Comparison of ENCODE assay signal across 22 cellular contexts in the genomic region with DNA sequence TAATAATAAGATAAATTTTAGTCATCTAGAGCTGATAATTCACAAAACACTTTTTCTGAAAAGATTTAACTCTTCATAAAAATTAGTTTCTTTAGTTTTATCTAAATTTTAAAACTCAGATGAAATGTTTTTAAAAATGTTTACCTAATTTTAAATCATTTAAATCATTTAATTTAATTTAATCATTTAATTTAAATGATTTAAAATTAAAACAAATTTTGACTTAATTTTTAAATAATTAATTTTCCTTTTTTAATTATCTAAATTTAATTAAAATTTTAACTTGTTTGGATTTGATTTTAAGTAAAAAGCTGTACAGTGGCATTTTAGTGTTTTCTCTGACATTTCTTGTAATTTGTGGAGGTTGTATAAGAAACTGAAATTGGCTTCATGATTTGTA.
DNase-seq lines count a peak whose midpoint lies in the region; ATAC-seq, FAIRE-seq and TF ChIP-seq lines count a peak whose summit lies in the region.
"Had no signal": no experiment of that assay in that cellular context is flagged by ENCODE, and none has a peak within 500 bp of the region (broad histone marks: within the 10 kb centered on the region; RNA-seq: fewer than 3 reads in every experiment).

No MANE protein-coding gene starts in this region.

- no peaks in the 10 kb centered on the region for H3K4me1 Mint-ChIP-seq in activated CD8-positive, alpha-beta T cell treated with anti-CD3 and anti-CD28 coated beads, Interleukin-2, amount 10 ng/mL, durations not matched to agents 7 days and 5 days (ENCODE audit: low read depth)
- H3K4me1 Mint-ChIP-seq: B cell; CD4-positive, CD25-positive, alpha-beta regulatory T cell; H9 had no signal

- no peak overlapping the region for H3K27ac Mint-ChIP-seq in activated CD8-positive, alpha-beta T cell treated with anti-CD3 and anti-CD28 coated beads, Interleukin-2, amount 10 ng/mL, durations not matched to agents 7 days and 5 days
- H3K27ac Mint-ChIP-seq: B cell; CD4-positive, CD25-positive, alpha-beta regulatory T cell; CD8-positive, alpha-beta T cell; H9 had no signal

- no peak for ATAC-seq in GM18520 (IDR thresholded peaks at IDR 0.05; ENCODE audit: unreplicated experiment)
- no peak for ATAC-seq in activated CD8-positive, alpha-beta T cell treated with anti-CD3 and anti-CD28 coated beads, Interleukin-2, amount 10 ng/mL, durations not matched to agents 7 days and 5 days
- ATAC-seq: CD8-positive, alpha-beta T cell; HCT116 had no signal

- no peaks in the 10 kb centered on the region for H3K9me3 ChIP-seq in kidney (ENCODE audit: control insufficient read depth in 1 of 2, low read length in 2 of 2)
- H3K9me3 ChIP-seq: BLaER1, Caco-2 had no signal

- TF ChIP-seq CTCF in kidney (IDR thresholded peaks at IDR 0.05; ENCODE audit: borderline replicate concordance, extremely low read depth, insufficient read depth): no peak

- no peaks in the 10 kb centered on the region for H3K36me3 Mint-ChIP-seq in activated CD8-positive, alpha-beta T cell treated with anti-CD3 and anti-CD28 coated beads, Interleukin-2, amount 10 ng/mL, durations not matched to agents 7 days and 5 days (ENCODE audit: low read depth)
- H3K36me3 Mint-ChIP-seq: CD4-positive, CD25-positive, alpha-beta regulatory T cell; CD8-positive, alpha-beta T cell had no signal

- H3K4me3 Mint-ChIP-seq in activated CD8-positive, alpha-beta T cell treated with anti-CD3 and anti-CD28 coated beads, Interleukin-2, amount 10 ng/mL, durations not matched to agents 7 days and 5 days: no peak overlapping the region
- H3K4me3 Mint-ChIP-seq: B cell; CD4-positive, CD25-positive, alpha-beta regulatory T cell; CD8-positive, alpha-beta T cell; H9 had no signal

- H3K9ac ChIP-seq in kidney (ENCODE audit: low read length in 2 of 2): no peak overlapping the region
- H3K9ac ChIP-seq: BLaER1, GM23248 had no signal

- POLR2A ChIA-PET in activated CD8-positive, alpha-beta T cell treated with anti-CD3 and anti-CD28 coated beads, Interleukin-2, amount 10 ng/mL, durations not matched to agents 7 days and 5 days (lab: Charles Lee): no interaction called here

- H3K4me1 ChIP-seq in kidney (ENCODE audit: control insufficient read depth in 1 of 2, insufficient read depth in 1 of 2, low read depth in 1 of 2, low read length in 2 of 2): no peaks in the 10 kb centered on the region
- H3K4me1 ChIP-seq: BLaER1, Caco-2 had no signal

- CTCF ChIA-PET in activated CD8-positive, alpha-beta T cell treated with anti-CD3 and anti-CD28 coated beads, Interleukin-2, amount 10 ng/mL, durations not matched to agents 7 days and 5 days (lab: Charles Lee): no interaction called here

- DNase-seq in RCC 7860 (ENCODE audit: low spot score) (no peak), kidney (no peak), T-helper 9 cell (no peak)
- no peak for DNase-seq in effector CD4-positive, alpha-beta T cell
- no peak for DNase-seq in activated CD8-positive, alpha-beta T cell treated with anti-CD3 and anti-CD28 coated beads, Interleukin-2, amount 10 ng/mL, durations not matched to agents 7 days and 5 days
- DNase-seq: Caco-2; CD4-positive, CD25-positive, alpha-beta regulatory T cell; CD8-positive, alpha-beta T cell; DMS153; DND-41; GDM1; GM23248; H9 had no signal

- intact Hi-C loops in kidney (cut with DNase I): no loop called here

- no peaks in the 10 kb centered on the region for H3K9me3 Mint-ChIP-seq in activated CD8-positive, alpha-beta T cell treated with anti-CD3 and anti-CD28 coated beads, Interleukin-2, amount 10 ng/mL, durations not matched to agents 7 days and 5 days (ENCODE audit: insufficient read depth)
- H3K9me3 Mint-ChIP-seq: CD8-positive, alpha-beta T cell; H9 had no signal

- H3K4me3 ChIP-seq in kidney (ENCODE audit: low read length in 2 of 2): no peak overlapping the region
- H3K4me3 ChIP-seq: BLaER1, GM23248 had no signal

- H3K27me3 Mint-ChIP-seq in activated CD8-positive, alpha-beta T cell treated with anti-CD3 and anti-CD28 coated beads, Interleukin-2, amount 10 ng/mL, durations not matched to agents 7 days and 5 days (ENCODE audit: low read depth): no peaks in the 10 kb centered on the region
- H3K27me3 Mint-ChIP-seq: B cell; CD4-positive, CD25-positive, alpha-beta regulatory T cell had no signal

- H3K36me3 ChIP-seq in kidney (ENCODE audit: control insufficient read depth in 1 of 2, insufficient read depth in 2 of 2, low read length in 2 of 2): no peaks in the 10 kb centered on the region
- H3K36me3 ChIP-seq: BLaER1 had no signal

- FAIRE-seq in RCC 7860 (lab: Jason Lieb, UNC): peak; percentile 80
- FAIRE-seq in colon (lab: Jason Lieb, UNC): peak; percentile 96
- peak; percentile 99 for FAIRE-seq in kidney (lab: Jason Lieb, UNC)
- FAIRE-seq: GM12891, GM18507, H1 had no signal

- H3K27ac ChIP-seq in kidney (ENCODE audit: low read depth in 2 of 2, low read length in 2 of 2): no peak overlapping the region
- H3K27ac ChIP-seq: BLaER1, C4-2B, GM23248 had no signal
